Comparison of ENCODE assay signal across 26 cellular contexts in the genomic region with DNA sequence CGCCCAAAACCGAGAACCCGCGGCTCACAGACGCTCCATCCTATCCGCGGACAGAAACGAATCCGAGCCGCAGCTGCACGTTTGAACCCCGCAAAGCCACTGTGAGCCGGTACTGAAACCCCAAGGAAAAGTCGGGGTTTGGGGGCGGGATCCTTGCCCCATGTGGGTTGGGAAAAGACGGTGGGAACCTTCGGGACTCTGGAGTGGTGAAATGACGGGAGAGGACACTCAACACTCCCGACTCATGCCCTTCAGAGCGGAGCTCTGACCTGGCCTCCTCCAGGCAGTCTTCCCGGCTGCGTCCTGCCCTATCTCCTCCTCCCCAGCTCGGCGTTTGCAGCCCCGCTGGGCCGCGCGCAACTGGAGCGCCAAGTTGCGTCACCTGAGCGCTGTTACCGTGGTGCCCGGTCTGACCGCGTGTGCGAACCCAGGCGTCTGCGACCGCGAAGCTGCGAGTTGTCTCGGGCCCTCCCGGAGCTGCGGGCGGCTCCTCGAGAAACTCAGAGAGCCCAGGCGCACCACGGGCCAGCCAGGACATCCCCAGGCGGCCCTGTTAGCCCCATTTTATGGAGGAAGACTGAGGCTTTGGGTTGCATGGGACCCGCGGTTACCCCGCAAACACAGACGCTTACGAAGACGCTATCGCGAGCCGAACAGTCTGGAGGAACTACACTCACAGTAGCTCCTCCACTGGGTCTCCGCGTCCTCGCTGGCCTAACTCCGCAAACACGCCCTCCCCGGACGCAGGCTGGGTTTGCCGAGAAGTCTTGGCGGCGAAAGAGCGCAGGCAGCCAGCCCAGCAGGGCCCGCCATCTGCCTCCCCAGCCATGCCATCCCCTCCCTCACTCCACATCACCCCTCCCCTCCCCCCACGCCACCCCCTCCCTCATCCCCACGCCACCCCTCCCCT. TPM values are rescaled to one million over a fixed set of nuclear protein-coding genes. Genes with fewer than 3 reads are reported as not detected.
DNase-seq lines count a peak whose midpoint lies in the region; ATAC-seq, FAIRE-seq and TF ChIP-seq lines count a peak whose summit lies in the region.
"Had no signal": no experiment of that assay in that cellular context is flagged by ENCODE, and none has a peak within 500 bp of the region (broad histone marks: within the 10 kb centered on the region; RNA-seq: fewer than 3 reads in every experiment).

No MANE protein-coding gene starts in this region.

- no peaks in the 10 kb centered on the region for H3K36me3 ChIP-seq in GM12878 (ENCODE audit: control insufficient read depth in 2 of 2, insufficient read depth in 2 of 2, low read length in 1 of 2)
- no peaks in the 10 kb centered on the region for H3K36me3 ChIP-seq in prostate gland
- H3K36me3 ChIP-seq: left ventricle myocardium inferior, pancreas, tibial nerve had no signal

- SMC1A ChIA-PET in GM12878 (lab: Charles Lee; ENCODE audit: uncharacterized antibody, unreplicated experiment): no interaction called here

- 64% methylated on average over 40 of the region's 72 CpGs for WGBS in GM12878 (ENCODE audit: insufficient coverage, insufficient replicate concordance, low lambda C conversion rate, missing lambda C conversion rate)
- 6% methylated on average over 59 of the region's 72 CpGs for WGBS in prostate gland

- ATAC-seq in stimulated activated naive CD8-positive, alpha-beta T cell treated with anti-CD3 and anti-CD28 coated beads, Interleukin-15, amount 100 ng/mL, for 72 hours: no peak
- ATAC-seq in stimulated activated naive CD8-positive, alpha-beta T cell treated with anti-CD3 and anti-CD28 coated beads, Interleukin-15, Interleukin-2, amounts not matched to agents 100 U/mL and 50 U/mL, for 24 hours: no peak
- ATAC-seq in GM12878: no peak
- no peak for ATAC-seq in foreskin keratinocyte
- ATAC-seq: naive thymus-derived CD4-positive, alpha-beta T cell; pancreas; sciatic nerve; T-cell had no signal

- H3K4me3 ChIP-seq in GM12878 (no peak overlapping the region), prostate gland (no peak overlapping the region)
- H3K4me3 ChIP-seq: left ventricle myocardium inferior, pancreas had no signal

- no peaks in the 10 kb centered on the region for H4K20me1 ChIP-seq in GM12878 (ENCODE audit: control insufficient read depth, insufficient read depth)

- DNase-seq in stimulated activated naive CD8-positive, alpha-beta T cell treated with anti-CD3 and anti-CD28 coated beads, Interleukin-15, amount 100 ng/mL, for 72 hours: peak in 1 of 2 donors; percentile 13
- DNase-seq in stimulated activated naive CD8-positive, alpha-beta T cell treated with anti-CD3 and anti-CD28 coated beads, Interleukin-15, Interleukin-2, amounts not matched to agents 100 U/mL and 50 U/mL, for 24 hours: no peak
- DNase-seq in GM12878 (ENCODE audit: low read depth, low spot score) (peak; percentile 3), iPS-NIHi7 (ENCODE audit: extremely low spot score) (peak; percentile 44), foreskin keratinocyte (no peak), dedifferentiated amniotic fluid mesenchymal stem cell (ENCODE audit: extremely low spot score) (no peak), prostate gland (ENCODE audit: low spot score) (no peak)
- DNase-seq: activated CD4-positive, CD25-positive, alpha-beta regulatory T cell treated with anti-CD3 and anti-CD28 coated beads, Interleukin-2, amount 50 U/mL, for 72 hours; caudate nucleus; EL; head of caudate nucleus; KBM-7; left ventricle myocardium inferior; naive thymus-derived CD4-positive, alpha-beta T cell; NCI-H2171; NCI-H524 treated with DMSO at 0.1 percent for 48 hours; pancreas; SHP77; T-cell had no signal

- no peaks in the 10 kb centered on the region for H3K9me3 Mint-ChIP-seq in stimulated activated naive CD8-positive, alpha-beta T cell treated with anti-CD3 and anti-CD28 coated beads, Interleukin-15, amount 100 ng/mL, for 72 hours
- H3K9me3 Mint-ChIP-seq: activated naive CD4-positive, alpha-beta T cell treated with anti-CD3 and anti-CD28 coated beads, Interleukin-2, amount 50 U/mL, for 24 hours; activated T-helper 1 cell treated with anti-CD3 and anti-CD28 coated beads, Interleukin-12 subunit alpha, Interleukin-12 subunit beta, Interleukin-2, Interleukin-4 antibody, amounts not matched to agents 30 ng/mL and 10 ng/mL and 1 ng/mL, durations not matched to agents 14 hours and 24 hours and 36 hours; T-cell had no signal

- H3K9me3 ChIP-seq in GM12878 (replicated peaks; ENCODE audit: control insufficient read depth, insufficient read depth, low read length) (no peaks in the 10 kb centered on the region; the same call in 2 of the 3 replicates), prostate gland (no peaks in the 10 kb centered on the region)
- H3K9me3 ChIP-seq: pancreas had no signal

- no peaks in the 10 kb centered on the region for H3K4me1 ChIP-seq in GM12878 (ENCODE audit: control insufficient read depth, insufficient read depth, low read length)
- H3K4me1 ChIP-seq in foreskin keratinocyte: no peaks in the 10 kb centered on the region
- no peaks in the 10 kb centered on the region for H3K4me1 ChIP-seq in prostate gland (replicated peaks)
- H3K4me1 ChIP-seq: pancreas had no signal

- POLR2A ChIA-PET in GM12878 (lab: Charles Lee): no interaction called here

- peak overlapping the region; percentile 26 to 29 for H3K4me3 Mint-ChIP-seq in stimulated activated naive CD8-positive, alpha-beta T cell treated with anti-CD3 and anti-CD28 coated beads, Interleukin-15, amount 100 ng/mL, for 72 hours
- H3K4me3 Mint-ChIP-seq: activated naive CD4-positive, alpha-beta T cell treated with anti-CD3 and anti-CD28 coated beads, Interleukin-2, amount 50 U/mL, for 24 hours; activated T-helper 1 cell treated with anti-CD3 and anti-CD28 coated beads, Interleukin-12 subunit alpha, Interleukin-12 subunit beta, Interleukin-2, Interleukin-4 antibody, amounts not matched to agents 30 ng/mL and 10 ng/mL and 1 ng/mL, durations not matched to agents 14 hours and 24 hours and 36 hours; naive thymus-derived CD4-positive, alpha-beta T cell; T-cell had no signal

- no TSS peak for BruUV-seq in GM12878 (replicated peaks; lab: Mats Ljungman, UMichigan)

- H2AFZ ChIP-seq in GM12878 (ENCODE audit: control insufficient read depth, low read depth, low read length): no peak overlapping the region

- peaks cover 98% of the 10 kb centered on the region for H3K27me3 Mint-ChIP-seq in stimulated activated naive CD8-positive, alpha-beta T cell treated with anti-CD3 and anti-CD28 coated beads, Interleukin-15, amount 100 ng/mL, for 72 hours

- no peak for TF ChIP-seq EP300 in GM12878 (IDR thresholded peaks at IDR 0.05; ENCODE audit: borderline replicate concordance in 1 of 2, control insufficient read depth in 1 of 2, low read depth in 2 of 2, low read length in 2 of 2)

- intact Hi-C loops in GM12878 (cut with micrococcal nuclease; ENCODE audit: unreplicated experiment): no loop called here
- intact Hi-C loops in prostate gland (cut with DNase I): no loop called here

- no peak overlapping the region for H3K4me2 ChIP-seq in GM12878 (ENCODE audit: control insufficient read depth, insufficient read depth)

- H3K4me1 Mint-ChIP-seq in stimulated activated naive CD8-positive, alpha-beta T cell treated with anti-CD3 and anti-CD28 coated beads, Interleukin-15, amount 100 ng/mL, for 72 hours: peaks cover 9% of the 10 kb centered on the region
- H3K4me1 Mint-ChIP-seq: activated naive CD4-positive, alpha-beta T cell treated with anti-CD3 and anti-CD28 coated beads, Interleukin-2, amount 50 U/mL, for 24 hours; naive thymus-derived CD4-positive, alpha-beta T cell had no signal

- RAD21 ChIA-PET in GM12878 (lab: Charles Lee; ENCODE audit: unreplicated experiment): no interaction called here

- H3K79me2 ChIP-seq in GM12878 (ENCODE audit: control insufficient read depth, insufficient read depth, low read length): no peaks in the 10 kb centered on the region

- no peak overlapping the region for H3K9ac ChIP-seq in GM12878 (ENCODE audit: control insufficient read depth, insufficient read depth, low read length)

- CTCF ChIA-PET in GM12878 (lab: Yijun Ruan, JAX): no interaction called here

- H3K27ac ChIP-seq in GM12878 (ENCODE audit: control insufficient read depth, insufficient read depth) (no peak overlapping the region), foreskin keratinocyte (no peak overlapping the region), prostate gland (no peak overlapping the region)
- H3K27ac ChIP-seq: left ventricle myocardium inferior, pancreas, tibial nerve had no signal

- no peak for TF ChIP-seq RAD21 in GM12878 (IDR thresholded peaks at IDR 0.05; ENCODE audit: insufficient read depth, low read depth, low read length)

- in situ Hi-C loops in GM12878 (cut with MboI): no loop called here

- H3K27ac Mint-ChIP-seq in stimulated activated naive CD8-positive, alpha-beta T cell treated with anti-CD3 and anti-CD28 coated beads, Interleukin-15, amount 100 ng/mL, for 72 hours: no peak overlapping the region
- H3K27ac Mint-ChIP-seq: activated naive CD4-positive, alpha-beta T cell treated with anti-CD3 and anti-CD28 coated beads, Interleukin-2, amount 50 U/mL, for 24 hours; activated T-helper 1 cell treated with anti-CD3 and anti-CD28 coated beads, Interleukin-12 subunit alpha, Interleukin-12 subunit beta, Interleukin-2, Interleukin-4 antibody, amounts not matched to agents 30 ng/mL and 10 ng/mL and 1 ng/mL, durations not matched to agents 14 hours and 24 hours and 36 hours had no signal

- peaks cover 0 to 4% of the 10 kb centered on the region in 2 experiments; a peak in 2 of 4 replicates for H3K27me3 ChIP-seq in GM12878 (replicated peaks in 1 of 2; ENCODE audit: control insufficient read depth in 2 of 2, insufficient read depth in 2 of 2, low read length in 1 of 2)
- peaks cover 59% of the 10 kb centered on the region for H3K27me3 ChIP-seq in foreskin keratinocyte
- H3K27me3 ChIP-seq in prostate gland (replicated peaks; ENCODE audit: insufficient read depth): peaks cover 48% of the 10 kb centered on the region

- FAIRE-seq in GM12878 (lab: Jason Lieb, UNC): no peak
- FAIRE-seq: D721Med, GM19239, pancreas had no signal

- TF ChIP-seq POLR2A in GM12878 (IDR thresholded peaks at IDR 0.05; ENCODE audit: low read depth, low read length): no peak
- no peak for TF ChIP-seq POLR2A in prostate gland (IDR thresholded peaks at IDR 0.05)

- no peak for TF ChIP-seq CTCF in GM12878 (IDR thresholded peaks at IDR 0.05 in 2 of 3, conservative IDR thresholded peaks at IDR 0.05 in 1 of 3; ENCODE audit: control insufficient read depth in 2 of 3, extremely low read depth in 1 of 3, insufficient read depth in 1 of 3, low read depth in 3 of 3, low read length in 3 of 3)
- no peak for TF ChIP-seq CTCF in foreskin keratinocyte (conservative IDR thresholded peaks at IDR 0.05)
- no peak for TF ChIP-seq CTCF in prostate gland (IDR thresholded peaks at IDR 0.05)

RNA-seq across cellular contexts. Expression of a gene that starts 20.3 kb away (rescaled TPM):
- total RNA-seq in GM12878 (2013; cell fraction: nucleolus; rRNA removed): not detected in 2 replicates
- total RNA-seq in GM12878 (2014; rRNA removed) (not detected in 2 replicates), GM12878 (2014; rRNA removed; fragmentation: Illumina TruSeq; extraction: Trizol) (not detected in 2 replicates), GM12878 (2021) (not detected in 2 replicates), foreskin keratinocyte (not detected in 2 replicates), prostate gland (1 to 10 TPM in 1 of 2 donors, not detected in 1; 5.3 TPM)
- not detected for polyA plus RNA-seq in GM12878 (2011; ENCODE audit: low read depth)
- polyA plus RNA-seq in GM12878 (2011; rRNA removed) (not detected in 2 replicates), GM12878 (2014; fragmentation: Illumina TruSeq; extraction: Trizol) (not detected in 2 replicates), GM12878 (2014; fragmentation: Nextera tagmentation; extraction: Ambion mirVana) (not detected), GM12878 (2014; rRNA removed) (not detected in 2 replicates), GM12878 (2016; fragmentation: Nextera tagmentation; extraction: Ambion mirVana) (not detected), foreskin keratinocyte (not detected in 2 replicates)
- not detected in 2 replicates for polyA plus RNA-seq in GM12878 (2011; cell fraction: cytosol; rRNA removed)
- polyA plus RNA-seq in GM12878 (2011; cell fraction: nucleus; rRNA removed): not detected in 2 replicates
- not detected in 2 replicates for polyA plus RNA-seq in GM12878 (2012)
- polyA minus RNA-seq in GM12878 (2011; rRNA and poly(A)+ RNA removed): not detected in 2 replicates
- not detected in 2 replicates for polyA minus RNA-seq in GM12878 (2011; cell fraction: cytosol; rRNA and poly(A)+ RNA removed)
- polyA minus RNA-seq in GM12878 (2011; cell fraction: nucleus; rRNA and poly(A)+ RNA removed): not detected in 2 replicates
- total RNA-seq: activated T-helper 1 cell treated with anti-CD3 and anti-CD28 coated beads, Interleukin-12 subunit alpha, Interleukin-12 subunit beta, Interleukin-2, Interleukin-4 antibody, amounts not matched to agents 30 ng/mL and 10 ng/mL and 1 ng/mL, durations not matched to agents 14 hours and 24 hours and 36 hours; dermis microvascular lymphatic vessel endothelial cell; left ventricle myocardium inferior; naive thymus-derived CD4-positive, alpha-beta T cell; pancreas; sciatic nerve; T-cell had no signal
- polyA plus RNA-seq: naive thymus-derived CD4-positive, alpha-beta T cell; pancreas had no signal

Comparison
In these comparisons a context has a peak if more than half of its experiments do, and no peak if none do; other contexts are left out.
1. DNase-seq: peak in GM12878 (single experiment) and iPS-NIHi7 (single experiment); none in stimulated activated naive CD8-positive, alpha-beta T cell treated with anti-CD3 and anti-CD28 coated beads, Interleukin-15, Interleukin-2, amounts not matched to agents 100 U/mL and 50 U/mL, for 24 hours (single experiment), foreskin keratinocyte (0 of 2), dedifferentiated amniotic fluid mesenchymal stem cell (single experiment) and prostate gland (single experiment).